In genomic region chr17:65552214-65552613, GRCh38 we compare ENCODE assay signal across 1 cellular context.
TF ChIP-seq lines count a peak whose summit lies in the region.

No MANE protein-coding gene starts in this region.

TF ChIP-seq in GM23338, 12 proteins besides CTCF, POLR2A, EP300 and RAD21:
- no peak for TF ChIP-seq ETS1 (IDR thresholded peaks at IDR 0.05)
